ENCODE assay signal across 8 cellular contexts in genomic region chrX:48509245-48509590, GRCh38. TPM values are rescaled to one million over a fixed set of nuclear protein-coding genes. Genes with fewer than 3 reads are reported as not detected.
DNase-seq lines count a peak whose midpoint lies in the region; ATAC-seq, FAIRE-seq and TF ChIP-seq lines count a peak whose summit lies in the region.

No MANE protein-coding gene starts in this region.

- H3K36me3 ChIP-seq in kidney (ENCODE audit: control insufficient read depth in 1 of 2, insufficient read depth in 2 of 2, low read length in 2 of 2): no peaks in the 10 kb centered on the region

- H3K27me3 Mint-ChIP-seq in CD4-positive, alpha-beta T cell: no peaks in the 10 kb centered on the region

- no peaks in the 10 kb centered on the region for H3K9me3 Mint-ChIP-seq in CD4-positive, alpha-beta T cell

- DNase-seq in CD4-positive, alpha-beta T cell: no peak
- DNase-seq in kidney (no peak), SIG-M5 (lab: John Stamatoyannopoulos, UW) (no peak), NCI-H2227 treated with DMSO at 0.1 percent for 48 hours (lab: John Stamatoyannopoulos, UW) (no peak)
- no peak for DNase-seq in activated CD8-positive, alpha-beta memory T cell treated with anti-CD3 and anti-CD28 coated beads, Interleukin-2, amount 50 U/mL, for 4 hours

- peak; percentile 22 for ATAC-seq in CD4-positive, alpha-beta T cell (ENCODE audit: poor library complexity)
- peak; percentile 3 for ATAC-seq in HG02798 (IDR thresholded peaks at IDR 0.05; ENCODE audit: poor library complexity, unreplicated experiment)

- no peaks in the 10 kb centered on the region for H3K9me3 ChIP-seq in CD4-positive, alpha-beta T cell (ENCODE audit: control insufficient read depth, low read length)
- no peaks in the 10 kb centered on the region for H3K9me3 ChIP-seq in kidney (ENCODE audit: control insufficient read depth in 1 of 2, low read length in 2 of 2)

- no peak for FAIRE-seq in kidney (lab: Jason Lieb, UNC)

- peak overlapping the region; percentile 84 for H3K27ac Mint-ChIP-seq in CD4-positive, alpha-beta T cell

- H3K27me3 ChIP-seq in CD4-positive, alpha-beta T cell (ENCODE audit: control insufficient read depth, insufficient read depth, low read length): no peaks in the 10 kb centered on the region

- peaks cover 5% of the 10 kb centered on the region in 2 donors for H3K4me1 ChIP-seq in kidney (ENCODE audit: control insufficient read depth in 1 of 2, insufficient read depth in 1 of 2, low read depth in 1 of 2, low read length in 2 of 2)

- H3K9ac ChIP-seq in kidney (ENCODE audit: low read length in 2 of 2): peak overlapping the region; percentile 67 to 71

- intact Hi-C loops in CD4-positive, alpha-beta T cell (cut with DNase I, micrococcal nuclease): loop anchor here in 1 of 2 experiments (2.0 kb wide), 1 partner anchor 32 kb away; the partner anchor contains the start of gene FTSJ1
- intact Hi-C loops in kidney (cut with DNase I): no loop called here

- TF ChIP-seq CTCF in CD4-positive, alpha-beta T cell (IDR thresholded peaks at IDR 0.05): no peak
- TF ChIP-seq CTCF in kidney (IDR thresholded peaks at IDR 0.05; ENCODE audit: borderline replicate concordance, extremely low read depth, insufficient read depth): no peak

- POLR2A ChIA-PET in CD4-positive, alpha-beta T cell (lab: Charles Lee): interaction anchor here (3.2 kb wide), 1 partner anchor 30 kb away, joined by 20 read pairs; the partner anchor contains the start of gene TBC1D25

- H3K4me3 Mint-ChIP-seq in CD4-positive, alpha-beta T cell: peak overlapping the region; percentile 94

- peak overlapping the region; percentile 41 for H3K27ac ChIP-seq in CD4-positive, alpha-beta T cell (ENCODE audit: low read depth, low read length)
- H3K27ac ChIP-seq in angular gyrus (ENCODE audit: low read depth, low read length) (peak overlapping the region; percentile 70), kidney (ENCODE audit: low read depth in 2 of 2, low read length in 2 of 2) (no peak overlapping the region), temporal lobe (ENCODE audit: low read depth, low read length) (peak overlapping the region; percentile 47)

- H3K4me3 ChIP-seq in kidney (ENCODE audit: low read length in 2 of 2): peak overlapping the region; percentile 65 to 76

- CTCF ChIA-PET in CD4-positive, alpha-beta T cell (lab: Charles Lee): interaction anchor here (1.3 kb wide), 1 partner anchor 30 kb away, joined by 3 read pairs; the partner anchor contains the start of gene TBC1D25

- peaks cover 8% of the 10 kb centered on the region for H3K36me3 Mint-ChIP-seq in CD4-positive, alpha-beta T cell (ENCODE audit: low read depth)

- peaks cover 26% of the 10 kb centered on the region for H3K4me1 Mint-ChIP-seq in CD4-positive, alpha-beta T cell (ENCODE audit: low read depth)

RNA-seq across cellular contexts. Expression of gene PORCN, which starts 0.4 kb away (rescaled TPM):
- 10 to 100 TPM; 12.0 to 14.1 TPM for total RNA-seq in CD4-positive, alpha-beta T cell
- total RNA-seq in kidney: 8.9 TPM
- polyA plus RNA-seq in kidney (ENCODE audit: insufficient read depth, low read depth, low replicate concordance): 11.7 TPM
- 6.1 TPM for total RNA-seq in temporal lobe

RNA-seq across cellular contexts. Expression of gene EBP, which starts 12.4 kb away (rescaled TPM):
- 10 to 100 TPM; 38.1 to 41.1 TPM for total RNA-seq in CD4-positive, alpha-beta T cell
- 33.8 TPM for total RNA-seq in kidney
- polyA plus RNA-seq in kidney (ENCODE audit: insufficient read depth, low read depth, low replicate concordance): 164 TPM
- total RNA-seq in temporal lobe: 25.6 TPM

RNA-seq across cellular contexts. Expression of gene TBC1D25, which starts 30.3 kb away (rescaled TPM):
- total RNA-seq in CD4-positive, alpha-beta T cell: 10 to 100 TPM; 26.7 to 30.5 TPM
- total RNA-seq in kidney: 16.3 TPM
- 6.0 TPM for polyA plus RNA-seq in kidney (ENCODE audit: insufficient read depth, low read depth, low replicate concordance)
- 11.3 TPM for total RNA-seq in temporal lobe

RNA-seq across cellular contexts. Expression of gene FTSJ1, which starts 33.2 kb away (rescaled TPM):
- total RNA-seq in CD4-positive, alpha-beta T cell: 10 to 100 TPM; 60.0 to 61.0 TPM
- 33.9 TPM for total RNA-seq in kidney
- 30.6 TPM for polyA plus RNA-seq in kidney (ENCODE audit: insufficient read depth, low read depth, low replicate concordance)
- 34.9 TPM for total RNA-seq in temporal lobe

RNA-seq across cellular contexts. Expression of gene SLC38A5, which starts 39.2 kb away (rescaled TPM):
- 1 to 10 TPM; 7.0 to 8.3 TPM for total RNA-seq in CD4-positive, alpha-beta T cell
- total RNA-seq in kidney: 8.3 TPM
- polyA plus RNA-seq in kidney (ENCODE audit: insufficient read depth, low read depth, low replicate concordance): 2.9 TPM
- 19.7 TPM for total RNA-seq in temporal lobe

Comparison
In these comparisons a context has a peak if more than half of its experiments do, and no peak if none do; other contexts are left out.
1. H3K27ac ChIP-seq: peak in CD4-positive, alpha-beta T cell (single experiment), angular gyrus (single experiment) and temporal lobe (single experiment); none in kidney (0 of 2).